Comparison of ENCODE assay signal across 1 cellular context in the genomic region with DNA sequence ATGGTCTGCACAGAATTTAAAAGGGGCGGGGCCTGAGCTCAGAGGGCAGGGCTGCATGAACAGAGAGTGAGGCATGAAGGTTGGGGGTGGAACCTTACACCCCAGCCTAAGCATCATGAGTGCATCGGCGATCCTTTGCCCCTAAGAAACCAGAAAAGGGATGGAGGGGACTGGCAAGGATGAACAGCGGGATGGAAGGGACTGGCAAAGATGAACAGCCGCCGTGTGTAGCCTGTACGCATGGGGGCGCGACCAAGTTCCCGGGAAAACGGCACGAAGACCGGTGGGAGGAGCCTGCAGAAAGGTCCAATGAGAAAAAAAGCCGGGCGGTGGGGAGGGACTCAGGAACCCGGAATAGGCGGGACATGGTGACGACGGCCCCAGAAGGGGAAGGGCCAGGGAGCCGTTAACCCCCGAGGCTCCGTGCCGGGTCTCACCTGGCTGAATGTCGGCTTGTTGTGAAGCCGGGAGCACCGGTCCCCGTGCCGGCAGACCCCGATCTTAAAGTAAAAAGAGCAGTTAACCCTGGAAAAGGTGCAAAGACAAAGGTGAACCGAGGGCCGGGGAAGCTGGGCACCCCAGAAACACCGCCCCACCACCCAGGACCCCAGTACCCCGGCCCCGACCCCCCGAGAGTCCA.
TF ChIP-seq lines count a peak whose summit lies in the region.

No MANE protein-coding gene starts in this region.

TF ChIP-seq in SK-N-SH, 30 proteins besides CTCF, POLR2A, EP300 and RAD21 (continued from another document):
- TF ChIP-seq ZBTB33 (IDR thresholded peaks at IDR 0.05; ENCODE audit: borderline replicate concordance, low read depth) (no peak), GATA2 (CRISPR knock-in tag; IDR thresholded peaks at IDR 0.05) (no peak), FOXJ3 (CRISPR knock-in tag; IDR thresholded peaks at IDR 0.05) (no peak), NFIC (IDR thresholded peaks at IDR 0.05; ENCODE audit: borderline replicate concordance) (no peak), GABPA (IDR thresholded peaks at IDR 0.05; ENCODE audit: low read depth) (no peak), SIN3A (IDR thresholded peaks at IDR 0.05; ENCODE audit: borderline replicate concordance, low read depth, low read length) (peak; percentile 54; the same call in 1 of the 2 replicates), RCOR1 (IDR thresholded peaks at IDR 0.05; ENCODE audit: low read length) (no peak), IRF3 (IDR thresholded peaks at IDR 0.05; ENCODE audit: low read depth, low read length) (no peak), TCF12 (IDR thresholded peaks at IDR 0.05) (no peak)
- TF ChIP-seq, protein P1, sequence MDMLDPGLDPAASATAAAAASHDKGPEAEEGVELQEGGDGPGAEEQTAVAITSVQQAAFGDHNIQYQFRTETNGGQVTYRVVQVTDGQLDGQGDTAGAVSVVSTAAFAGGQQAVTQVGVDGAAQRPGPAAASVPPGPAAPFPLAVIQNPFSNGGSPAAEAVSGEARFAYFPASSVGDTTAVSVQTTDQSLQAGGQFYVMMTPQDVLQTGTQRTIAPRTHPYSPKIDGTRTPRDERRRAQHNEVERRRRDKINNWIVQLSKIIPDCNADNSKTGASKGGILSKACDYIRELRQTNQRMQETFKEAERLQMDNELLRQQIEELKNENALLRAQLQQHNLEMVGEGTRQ (IDR thresholded peaks at IDR 0.05; ENCODE audit: borderline replicate concordance, low read depth, low read length): no peak
TF ChIP-seq in SK-N-SH: peak in this region for 7.
